33 cellular contexts compared by ENCODE assay signal in genomic region chr14:86662334-86662733, GRCh38.
"Had no signal": no experiment of that assay in that cellular context is flagged by ENCODE, and none has a peak within 500 bp of the region (broad histone marks: within the 10 kb centered on the region; RNA-seq: fewer than 3 reads in every experiment).

No MANE protein-coding gene starts in this region.

- H3K4me3 ChIP-seq: adrenal gland, body of pancreas, breast epithelium had no signal

- FAIRE-seq: astrocyte, TTC549 had no signal

- H3K27ac ChIP-seq: adrenal gland, body of pancreas, brain microvascular endothelial cell, breast epithelium, VCaP had no signal

- H3K27me3 ChIP-seq: adrenal gland, body of pancreas, brain microvascular endothelial cell, breast epithelium had no signal

- H3K36me3 ChIP-seq: adrenal gland, brain microvascular endothelial cell, breast epithelium had no signal

- ATAC-seq: activated CD8-positive, alpha-beta T cell treated with anti-CD3 and anti-CD28 coated beads for 36 hours; activated naive CD4-positive, alpha-beta T cell treated with anti-CD3 and anti-CD28 coated beads, Interleukin-2, amount 50 U/mL, for 72 hours; activated T-cell treated with anti-CD3 and anti-CD28 coated beads, Interleukin-2, amount 50 U/mL, for 4 hours; activated T-cell treated with anti-CD3 and anti-CD28 coated beads, Interleukin-2, amount 50 U/mL, for 72 hours; activated T-helper 17 cell treated with anti-CD3 and anti-CD28 coated beads, Interleukin-2, amount 50 U/mL, for 72 hours; body of pancreas had no signal

- H3K4me1 ChIP-seq: adrenal gland, body of pancreas, breast epithelium had no signal

- DNase-seq: activated B cell treated with CpG ODN at 0.5 μM for 24 hours; activated CD4-positive, alpha-beta memory T cell treated with anti-CD3 and anti-CD28 coated beads for 36 hours; activated CD4-positive, alpha-beta T cell treated with anti-CD3 and anti-CD28 coated beads for 4 hours; activated CD4-positive, alpha-beta T cell treated with anti-CD3 and anti-CD28 coated beads, Interleukin-2, amount 10 ng/mL, durations not matched to agents 24 days and 14 days; activated CD4-positive, alpha-beta T cell treated with anti-CD3 and anti-CD28 coated beads, Interleukin-2, amount 50 U/mL, for 1 hour; activated CD4-positive, alpha-beta T cell treated with anti-CD3 and anti-CD28 coated beads, Interleukin-2, amount 50 U/mL, for 4 hours; activated CD4-positive, CD25-positive, alpha-beta regulatory T cell treated with anti-CD3 and anti-CD28 coated beads, Interleukin-2, amount 50 U/mL, for 72 hours; activated CD8-positive, alpha-beta memory T cell treated with anti-CD3 and anti-CD28 coated beads, Interleukin-2, amount 50 U/mL, for 4 hours; activated CD8-positive, alpha-beta T cell treated with anti-CD3 and anti-CD28 coated beads for 36 hours; activated effector memory CD4-positive, alpha-beta T cell treated with anti-CD3 and anti-CD28 coated beads, Interleukin-2, amount 50 U/mL, for 16 hours; activated gamma-delta T cell treated with Interleukin-2 at 50 U/mL for 16 hours; activated naive CD4-positive, alpha-beta T cell; activated naive CD4-positive, alpha-beta T cell treated with anti-CD3 and anti-CD28 coated beads for 36 hours; activated naive CD4-positive, alpha-beta T cell treated with anti-CD3 and anti-CD28 coated beads, Interleukin-2, amount 50 U/mL, for 16 hours; activated naive CD8-positive, alpha-beta T cell treated with anti-CD3 and anti-CD28 coated beads for 36 hours; activated T-cell treated with anti-CD3 and anti-CD28 coated beads for 4 hours; activated T-cell treated with anti-CD3 and anti-CD28 coated beads, Interleukin-2, amount 50 U/mL, for 1 hour; activated T-cell treated with anti-CD3 and anti-CD28 coated beads, Interleukin-2, amount 50 U/mL, for 4 hours; activated T-cell treated with anti-CD3 and anti-CD28 coated beads, Interleukin-2, amount 50 U/mL, for 72 hours; adrenal gland; amniotic stem cell; aorta; body of pancreas; brain microvascular endothelial cell; central memory CD4-positive, alpha-beta T cell; T-helper 2 cell; T-helper 9 cell had no signal

- H3K9me3 ChIP-seq: adrenal gland, body of pancreas, breast epithelium had no signal
